ENCODE assay signal across 8 cellular contexts in genomic region chr1:58784758-58785423, GRCh38. TPM values are rescaled to one million over a fixed set of nuclear protein-coding genes. Genes with fewer than 3 reads are reported as not detected.
DNase-seq lines count a peak whose midpoint lies in the region; ATAC-seq and TF ChIP-seq lines count a peak whose summit lies in the region.

No MANE protein-coding gene starts in this region.

- peaks cover 14% of the 10 kb centered on the region for H3K4me1 ChIP-seq in GM23338 (ENCODE audit: insufficient read depth)

- peaks cover 36% of the 10 kb centered on the region for H3K27me3 Mint-ChIP-seq in GM23338 (ENCODE audit: insufficient read depth, low read depth, poor library complexity)

- TF ChIP-seq CTCF in BJ (IDR thresholded peaks at IDR 0.05; ENCODE audit: insufficient read depth, low read depth, low read length): peak; percentile 81
- peak; percentile 62 to 64 for TF ChIP-seq CTCF in GM23338 (conservative IDR thresholded peaks at IDR 0.05; ENCODE audit: low read depth in 2 of 2)
- peak; percentile 87 for TF ChIP-seq CTCF in kidney epithelial cell (IDR thresholded peaks at IDR 0.05; ENCODE audit: insufficient read depth, low read length, poor library complexity, severe bottlenecking)

- H2AFZ ChIP-seq in GM23338: peak overlapping the region; percentile 95

- ATAC-seq in GM23338 (peak; percentile 6), GM19395 (IDR thresholded peaks at IDR 0.05; ENCODE audit: unreplicated experiment) (no peak)

- POLR2A ChIA-PET in BJ (lab: Charles Lee): no interaction called here

- peaks cover 5% of the 10 kb centered on the region for H3K36me3 ChIP-seq in BJ (ENCODE audit: control insufficient read depth, insufficient read depth, low read length)
- no peaks in the 10 kb centered on the region for H3K36me3 ChIP-seq in GM23338 (ENCODE audit: insufficient read depth)
- peaks cover 4% of the 10 kb centered on the region for H3K36me3 ChIP-seq in kidney epithelial cell (ENCODE audit: control insufficient read depth, insufficient read depth, low read length)

- H3K4me3 ChIP-seq in BJ (ENCODE audit: low read depth, low read length): peak overlapping the region; percentile 70
- H3K4me3 ChIP-seq in GM23338: peak overlapping the region; percentile 76
- peak overlapping the region; percentile 62 for H3K4me3 ChIP-seq in kidney epithelial cell (ENCODE audit: low read depth, low read length)

- peaks cover 27% of the 10 kb centered on the region for H3K4me1 Mint-ChIP-seq in GM23338

- CTCF ChIA-PET in BJ (lab: Yijun Ruan, JAX): interaction anchor here (0.5 to 1.8 kb wide), 15 partner anchors 12 to 914 kb away, joined by 3 to 7 read pairs (median 3); no protein-coding TSS in a partner anchor

- H3K27ac Mint-ChIP-seq in GM23338: 0 out of 2 replicates have a peak overlapping the region, but pooled peaks have one; percentile 44

- peaks cover 3% of the 10 kb centered on the region; the same call in 1 of the 2 replicates for H3F3A ChIP-seq in GM23338 (replicated peaks; ENCODE audit: low read depth)

- no peaks in the 10 kb centered on the region for H3K9me2 ChIP-seq in GM23338 (ENCODE audit: insufficient read depth)

- peak overlapping the region; percentile 95 for H3K4me2 ChIP-seq in GM23338

- H3K27me3 ChIP-seq in BJ (ENCODE audit: control insufficient read depth, insufficient read depth, low read length) (no peaks in the 10 kb centered on the region), GM23338 (ENCODE audit: insufficient read depth) (peaks cover 59% of the 10 kb centered on the region), kidney epithelial cell (ENCODE audit: control insufficient read depth, insufficient read depth, low read length) (no peaks in the 10 kb centered on the region)

- no peaks in the 10 kb centered on the region for H4K20me1 ChIP-seq in GM23338 (replicated peaks; ENCODE audit: insufficient read depth)

- H3K36me3 Mint-ChIP-seq in GM23338 (ENCODE audit: low read depth): peaks cover 9% of the 10 kb centered on the region; the same call in 2 of the 3 replicates

- H3K79me2 ChIP-seq in GM23338 (replicated peaks; ENCODE audit: insufficient read depth): peaks cover 14% of the 10 kb centered on the region; the same call in 1 of the 2 replicates

- H3K27ac ChIP-seq in GM23338 (ENCODE audit: low read depth): no peak overlapping the region

- DNase-seq in BJ (ENCODE audit: low read depth) (peak; percentile 61), GM23338 (ENCODE audit: low spot score) (peak; percentile 76), NCI-H345 (lab: John Stamatoyannopoulos, UW) (peak; percentile 82), cerebellum (ENCODE audit: low spot score) (peak; percentile 78), kidney epithelial cell (ENCODE audit: low read depth) (peak; percentile 79)
- DNase-seq in activated CD4-positive, alpha-beta T cell treated with anti-CD3 and anti-CD28 coated beads for 1 hour: peak; percentile 77
- DNase-seq in stimulated activated CD4-positive, alpha-beta T cell treated with anti-CD3 and anti-CD28 coated beads, Interleukin-12 subunit alpha, Interleukin-12 subunit beta, amount 100 ng/mL, for 48 hours (ENCODE audit: low read depth in 2 of 3, low spot score in 1 of 3): peak; percentile 42 to 65 (median 50)

- peaks cover 11% of the 10 kb centered on the region; the same call in 1 of the 3 replicates for H3K9me3 Mint-ChIP-seq in GM23338

- peak overlapping the region; percentile 83 for H3K4me3 Mint-ChIP-seq in GM23338

TF ChIP-seq in GM23338, 12 proteins besides CTCF, POLR2A, EP300 and RAD21:
- TF ChIP-seq ZNF331 (CRISPR knock-in tag; IDR thresholded peaks at IDR 0.05; ENCODE audit: low read depth): no peak
- TF ChIP-seq EZH2 (IDR thresholded peaks at IDR 0.05; ENCODE audit: low read depth, unreplicated experiment): peak; percentile 20
- no peak for TF ChIP-seq ETS1 (IDR thresholded peaks at IDR 0.05)
- TF ChIP-seq ZNF114 (CRISPR knock-in tag; IDR thresholded peaks at IDR 0.05): no peak
- no peak for TF ChIP-seq STAT1 (IDR thresholded peaks at IDR 0.05; ENCODE audit: unreplicated experiment)
- no peak for TF ChIP-seq JUNB (IDR thresholded peaks at IDR 0.05; ENCODE audit: unreplicated experiment)
TF ChIP-seq in GM23338: peak in this region for 1.

RNA-seq across cellular contexts. Expression of gene JUN, which starts 1.0 kb away (rescaled TPM):
- polyA plus RNA-seq in BJ (2011; rRNA removed) (19.6 and 23.4 TPM in 2 replicates), GM23338 (2016; fragmentation: Nextera tagmentation; extraction: Ambion mirVana) (19.6 and 23.3 TPM in 2 replicates)
- polyA minus RNA-seq in BJ (2011; rRNA and poly(A)+ RNA removed): 20.7 and 28.3 TPM in 2 replicates
- 21.6 and 28.5 TPM in 2 replicates for total RNA-seq in GM23338 (2014; rRNA removed; shearing (Covaris generic))
- total RNA-seq in cerebellum (51.2 TPM), kidney epithelial cell (67.8 and 78.5 TPM in 2 replicates)
